In genomic region chr13:36101157-36101556, GRCh38 we compare ENCODE assay signal across 22 cellular contexts. TPM values are rescaled to one million over a fixed set of nuclear protein-coding genes. Genes with fewer than 3 reads are reported as not detected.
DNase-seq lines count a peak whose midpoint lies in the region; TF ChIP-seq lines count a peak whose summit lies in the region.
"Had no signal": no experiment of that assay in that cellular context is flagged by ENCODE, and none has a peak within 500 bp of the region (broad histone marks: within the 10 kb centered on the region; RNA-seq: fewer than 3 reads in every experiment).

No MANE protein-coding gene starts in this region.

- no peaks in the 10 kb centered on the region for H3K9me2 ChIP-seq in neural cell (ENCODE audit: insufficient read depth, low read length)

- no peaks in the 10 kb centered on the region for H3K27me3 ChIP-seq in neural cell (ENCODE audit: insufficient read depth, low read depth, low read length)
- H3K27me3 ChIP-seq: adrenal gland, esophagus squamous epithelium, neutrophil had no signal

- DNase-seq in NCI-H1417 (lab: John Stamatoyannopoulos, UW) (peak in 2 of 3 experiments; percentile 17 to 58), NCI-H1417 treated with DMSO at 0.1 percent for 48 hours (lab: John Stamatoyannopoulos, UW) (no peak), NCI-H1694 treated with DMSO at 0.1 percent for 48 hours (lab: John Stamatoyannopoulos, UW) (peak; percentile 2), RPMI8226 (peak; percentile 5), coronary artery (ENCODE audit: low spot score) (no peak), middle frontal gyrus (ENCODE audit: extremely low spot score, low spot score) (no peak), HPDE6-E6E7 (ENCODE audit: extremely low spot score) (no peak)
- DNase-seq: activated CD4-positive, alpha-beta T cell treated with anti-CD3 and anti-CD28 coated beads, Interleukin-2, amount 50 U/mL, for 4 hours; activated naive CD4-positive, alpha-beta T cell treated with Interleukin-2 at 50 U/mL for 16 hours; adrenal gland; CD4-positive, CD25-positive, alpha-beta regulatory T cell; esophagus squamous epithelium; kidney; left ventricle myocardium superior; NCI-H1105 treated with DMSO at 0.1 percent for 48 hours; right cardiac atrium; stimulated activated naive CD8-positive, alpha-beta T cell treated with anti-CD3 and anti-CD28 coated beads, Interleukin-15, amount 100 ng/mL, for 72 hours; T-helper 2 cell had no signal

- H3K79me2 ChIP-seq in neural cell (replicated peaks; ENCODE audit: insufficient read depth, low read length): peaks cover 42% of the 10 kb centered on the region

- H2AFZ ChIP-seq in neural cell (ENCODE audit: low read depth, low read length): no peak overlapping the region

- peak overlapping the region; percentile 26 for H3K4me2 ChIP-seq in neural cell (ENCODE audit: low read length)

- H3K9ac ChIP-seq in neural cell (ENCODE audit: low read length): peak overlapping the region; percentile 46

- peaks cover 10% of the 10 kb centered on the region for H3K36me3 ChIP-seq in neural cell (ENCODE audit: insufficient read depth, low read length)
- H3K36me3 ChIP-seq: adrenal gland, esophagus squamous epithelium, neutrophil, thoracic aorta had no signal

- H3K9me3 ChIP-seq in neural cell (ENCODE audit: low read length): no peaks in the 10 kb centered on the region
- H3K9me3 ChIP-seq: adrenal gland, esophagus squamous epithelium, neutrophil, thoracic aorta had no signal

- H3F3A ChIP-seq in neural cell (ENCODE audit: insufficient read depth, low read length, poor library complexity, severe bottlenecking): no peaks in the 10 kb centered on the region

- no peaks in the 10 kb centered on the region for H4K20me1 ChIP-seq in neural cell (ENCODE audit: insufficient read depth)

- no peak for TF ChIP-seq RAD21 in neural cell (conservative IDR thresholded peaks at IDR 0.05)

- peak overlapping the region; percentile 86 for H3K27ac ChIP-seq in neural cell (ENCODE audit: low read length)
- H3K27ac ChIP-seq in coronary artery: no peak overlapping the region
- H3K27ac ChIP-seq: adrenal gland, esophagus squamous epithelium, neutrophil, thoracic aorta had no signal

- H3K4me3 ChIP-seq in neural cell (ENCODE audit: low read length) (peak overlapping the region; percentile 46), coronary artery (no peak overlapping the region)
- H3K4me3 ChIP-seq: adrenal gland, esophagus squamous epithelium, GM12878, thoracic aorta had no signal

- TF ChIP-seq CTCF in neural cell (IDR thresholded peaks at IDR 0.05; ENCODE audit: poor library complexity, severe bottlenecking) (no peak), coronary artery (IDR thresholded peaks at IDR 0.05) (no peak)

- peak; percentile 96 for TF ChIP-seq EP300 in neural cell (conservative IDR thresholded peaks at IDR 0.05; ENCODE audit: poor library complexity, severe bottlenecking)

TF ChIP-seq in neural cell, 6 proteins besides CTCF, POLR2A, EP300 and RAD21:
- peak; percentile 92 for TF ChIP-seq REST (IDR thresholded peaks at IDR 0.05; ENCODE audit: borderline replicate concordance)
- TF ChIP-seq TAF1 (IDR thresholded peaks at IDR 0.05; ENCODE audit: low read depth): peak; percentile 39
- no peak for TF ChIP-seq SMC3 (conservative IDR thresholded peaks at IDR 0.05; ENCODE audit: poor library complexity)
- no peak for TF ChIP-seq EZH2 (IDR thresholded peaks at IDR 0.05; ENCODE audit: borderline replicate concordance, insufficient read depth, low read length, poor library complexity, severe bottlenecking)
- peak; percentile 67 for TF ChIP-seq MXI1 (conservative IDR thresholded peaks at IDR 0.05; ENCODE audit: poor library complexity, severe bottlenecking)
- peak; percentile 96 for TF ChIP-seq POLR2AphosphoS5 (IDR thresholded peaks at IDR 0.05)
TF ChIP-seq in neural cell: peak in this region for 4.

RNA-seq across cellular contexts. Expression of gene DCLK1, which starts 30.0 kb away (rescaled TPM):
- polyA plus RNA-seq in neural cell: 118 and 124 TPM in 2 replicates
- polyA minus RNA-seq in neural cell: 307 and 341 TPM in 2 replicates
- polyA plus RNA-seq: CD4-positive, CD25-positive, alpha-beta regulatory T cell; GM12878 had no signal

Comparison
In these comparisons a context has a peak if more than half of its experiments do, and no peak if none do; other contexts are left out.
1. DNase-seq: peak in NCI-H1417 (2 of 3), NCI-H1694 treated with DMSO at 0.1 percent for 48 hours (single experiment) and RPMI8226 (single experiment); none in NCI-H1417 treated with DMSO at 0.1 percent for 48 hours (single experiment), coronary artery (single experiment), middle frontal gyrus (single experiment) and HPDE6-E6E7 (single experiment).